ENCODE assay signal across 8 cellular contexts in genomic region chr22:31947296-31947695, GRCh38. TPM values are rescaled to one million over a fixed set of nuclear protein-coding genes. Genes with fewer than 3 reads are reported as not detected.
DNase-seq lines count a peak whose midpoint lies in the region; ATAC-seq and TF ChIP-seq lines count a peak whose summit lies in the region.

No MANE protein-coding gene starts in this region.

- H3K9me3 ChIP-seq in BLaER1 (no peaks in the 10 kb centered on the region), colonic mucosa (no peaks in the 10 kb centered on the region), neural progenitor cell (ENCODE audit: low read depth) (no peaks in the 10 kb centered on the region)

- H3K4me1 ChIP-seq in BLaER1 = peaks cover 57% of the 10 kb centered on the region
- H3K4me1 ChIP-seq in colonic mucosa = peaks cover 21% of the 10 kb centered on the region
- H3K4me1 ChIP-seq in neural progenitor cell = peaks cover 16% of the 10 kb centered on the region

- H4K20me1 ChIP-seq in BLaER1 = peaks cover 73% of the 10 kb centered on the region
- peaks cover 72% of the 10 kb centered on the region for H4K20me1 ChIP-seq in neural progenitor cell (ENCODE audit: low read depth)

- peak; percentile 24 for ATAC-seq in GM18861 (IDR thresholded peaks at IDR 0.05; ENCODE audit: unreplicated experiment)
- ATAC-seq in HG02885 (IDR thresholded peaks at IDR 0.05; ENCODE audit: poor library complexity, unreplicated experiment) = no peak
- no peak for ATAC-seq in GM18870 (IDR thresholded peaks at IDR 0.05; ENCODE audit: unreplicated experiment)

- H2AFZ ChIP-seq in neural progenitor cell (replicated peaks) = no peak overlapping the region

- H3K27ac ChIP-seq in BLaER1 (no peak overlapping the region), RWPE1 (no peak overlapping the region), colonic mucosa (peak overlapping the region; percentile 98), neural progenitor cell (no peak overlapping the region)

- H3K4me1 Mint-ChIP-seq in neural progenitor cell = peaks cover 13% of the 10 kb centered on the region

- POLR2A ChIA-PET in RWPE1 (lab: Yijun Ruan, JAX; ENCODE audit: low non-redundant PET) = no interaction called here

- H3K27me3 ChIP-seq in BLaER1 = no peaks in the 10 kb centered on the region
- no peaks in the 10 kb centered on the region for H3K27me3 ChIP-seq in colonic mucosa
- no peaks in the 10 kb centered on the region for H3K27me3 ChIP-seq in neural progenitor cell

- peaks cover 21% of the 10 kb centered on the region for H3K36me3 Mint-ChIP-seq in neural progenitor cell

- H3K27me3 Mint-ChIP-seq in neural progenitor cell (ENCODE audit: insufficient read depth, low read depth) = peaks cover 2% of the 10 kb centered on the region

- H3K4me3 Mint-ChIP-seq in neural progenitor cell = peak overlapping the region; percentile 71

- peaks cover 52% of the 10 kb centered on the region for H3K36me3 ChIP-seq in BLaER1
- H3K36me3 ChIP-seq in colonic mucosa = no peaks in the 10 kb centered on the region
- H3K36me3 ChIP-seq in neural progenitor cell = peaks cover 3% of the 10 kb centered on the region

- DNase-seq in RWPE1 (ENCODE audit: low spot score) (peak; percentile 23), colonic mucosa (peak; percentile 53), neural progenitor cell (ENCODE audit: low spot score) (no peak), ureter (ENCODE audit: low spot score) (no peak)

- intact Hi-C loops in colonic mucosa (cut with DNase I) = loop anchor here (10.0 kb wide), 1 partner anchor 282 kb away; the partner anchor contains the start of gene PISD

- H3K4me3 ChIP-seq in BLaER1 = 0 out of 2 replicates have a peak overlapping the region, but pooled peaks have one; percentile 96
- no peak overlapping the region for H3K4me3 ChIP-seq in colonic mucosa
- H3K4me3 ChIP-seq in neural progenitor cell = peak overlapping the region; percentile 98

- H3K4me2 ChIP-seq in BLaER1 (peak overlapping the region; percentile 92), neural progenitor cell (peak overlapping the region; percentile 88)

- no peaks in the 10 kb centered on the region for H3K9me3 Mint-ChIP-seq in neural progenitor cell

- H3K27ac Mint-ChIP-seq in neural progenitor cell = no peak overlapping the region

- H3K9ac ChIP-seq in BLaER1 (peak overlapping the region; percentile 99; the same call in 1 of the 2 replicates), colonic mucosa (ENCODE audit: low read depth in 2 of 2, low read length in 2 of 2) (no peak overlapping the region), neural progenitor cell (no peak overlapping the region)

- CTCF ChIA-PET in RWPE1 (lab: Yijun Ruan, JAX) = interaction anchor here (1.6 kb wide), 1 partner anchor 23 kb away, joined by 4 read pairs; no protein-coding TSS in a partner anchor

- peaks cover 78% of the 10 kb centered on the region for H3K79me2 ChIP-seq in neural progenitor cell (ENCODE audit: low read depth)

- TF ChIP-seq CTCF in RWPE1 (conservative IDR thresholded peaks at IDR 0.05; ENCODE audit: low read depth) (peak; percentile 79), colonic mucosa (IDR thresholded peaks at IDR 0.05) (peak; percentile 44), neural progenitor cell (IDR thresholded peaks at IDR 0.05) (peak; percentile 39)

- H3F3A ChIP-seq in neural progenitor cell (ENCODE audit: low read depth) = peaks cover 11% of the 10 kb centered on the region

RNA-seq across cellular contexts. Expression of gene YWHAH, which starts 3.0 kb away (rescaled TPM):
- total RNA-seq in colonic mucosa = 100 to 1,000 TPM; 207 to 269 TPM
- 154 and 158 TPM in 2 replicates for total RNA-seq in neural progenitor cell (ENCODE audit: low replicate concordance)
- total RNA-seq in ureter = 86.7 TPM

Comparison
In these comparisons a context has a peak if more than half of its experiments do, and no peak if none do; other contexts are left out.
1. DNase-seq: peak in RWPE1 (single experiment) and colonic mucosa (single experiment); none in neural progenitor cell (single experiment) and ureter (single experiment).
2. Peak in every context shown above with its lines, with median percentiles within 50 percentile points of each other: CTCF ChIP-seq.